In genomic region chr1:2204384-2205190, GRCh38 we compare ENCODE assay signal across 9 cellular contexts. TPM values are rescaled to one million over a fixed set of nuclear protein-coding genes. Genes with fewer than 3 reads are reported as not detected.
DNase-seq lines count a peak whose midpoint lies in the region; ATAC-seq, FAIRE-seq and TF ChIP-seq lines count a peak whose summit lies in the region.
"Had no signal": no experiment of that assay in that cellular context is flagged by ENCODE, and none has a peak within 500 bp of the region (broad histone marks: within the 10 kb centered on the region; RNA-seq: fewer than 3 reads in every experiment).

No MANE protein-coding gene starts in this region.

- ATAC-seq in GM18498 (IDR thresholded peaks at IDR 0.05; ENCODE audit: unreplicated experiment) (peak; percentile 31), K562 (peak; percentile 67), HG02870 (IDR thresholded peaks at IDR 0.05; ENCODE audit: unreplicated experiment) (no peak)

- peak overlapping the region; percentile 88 for H3K4me2 ChIP-seq in K562 (ENCODE audit: insufficient read depth, low read length)

- CTCF ChIA-PET in K562 (lab: Yijun Ruan, JAX; ENCODE audit: low intra/inter-chr PET ratio): no interaction called here
- CTCF ChIA-PET in HEK293T (lab: Yijun Ruan, JAX): interaction anchor here (1.3 to 1.8 kb wide), 2 partner anchors 10 to 177 kb away, joined by 4 to 7 read pairs; partner anchors contain the start of gene FAAP20

- no peaks in the 10 kb centered on the region for H4K20me1 ChIP-seq in K562 (replicated peaks; ENCODE audit: control insufficient read depth, insufficient read depth, low read length)

- in situ Hi-C loops in K562 (cut with MboI): no loop called here

- peaks cover 34 to 80% of the 10 kb centered on the region in 2 experiments for H3K4me1 ChIP-seq in K562 (replicated peaks in 1 of 2; ENCODE audit: control insufficient read depth in 2 of 2, insufficient read depth in 2 of 2, low read length in 2 of 2)
- peaks cover 2% of the 10 kb centered on the region for H3K4me1 ChIP-seq in iPS-15b (ENCODE audit: control insufficient read depth, insufficient read depth, low read length)
- peaks cover 0 to 68% (median 56%) of the 10 kb centered on the region in 4 donors for H3K4me1 ChIP-seq in sigmoid colon

- peak overlapping the region; percentile 62 to 91 for H3K9ac ChIP-seq in K562 (ENCODE audit: insufficient read depth in 1 of 2, low read depth in 2 of 2, low read length in 2 of 2)
- H3K9ac ChIP-seq in iPS-15b (ENCODE audit: low read depth, low read length): peak overlapping the region; percentile 47

- H3K4me3 ChIP-seq in K562 (peak overlapping the region; percentile 45), iPS-15b (ENCODE audit: low read depth, low read length) (peak overlapping the region; percentile 75), sigmoid colon (peak overlapping the region; percentile 36 to 62 (median 52))

- TF ChIP-seq POLR2A in K562 (conservative IDR thresholded peaks at IDR 0.05): peak; percentile 67
- peak; percentile 31 to 34 for TF ChIP-seq POLR2A in sigmoid colon (IDR thresholded peaks at IDR 0.05)

- H3K36me3 ChIP-seq in K562 (ENCODE audit: control insufficient read depth, insufficient read depth, low read length) (no peaks in the 10 kb centered on the region), iPS-15b (ENCODE audit: control insufficient read depth, insufficient read depth, low read length) (no peaks in the 10 kb centered on the region), sigmoid colon (no peaks in the 10 kb centered on the region)

- H3K9me1 ChIP-seq in K562 (ENCODE audit: control insufficient read depth, insufficient read depth, low read length): no peaks in the 10 kb centered on the region

- DNase-seq in NCI-H526 treated with DMSO at 0.1 percent for 48 hours (lab: John Stamatoyannopoulos, UW): peak; percentile 20
- DNase-seq in K562 (ENCODE audit: extremely low read depth in 1 of 4, low spot score in 3 of 4): peak; percentile 88 to 100 (median 99)
- DNase-seq in sigmoid colon: peak; percentile 94
- DNase-seq in HEK293T (ENCODE audit: extremely low spot score): no peak

- no peaks in the 10 kb centered on the region for H3K9me3 ChIP-seq in K562 (replicated peaks; ENCODE audit: control insufficient read depth, insufficient read depth, low read depth, low read length)
- H3K9me3 ChIP-seq in iPS-15b (ENCODE audit: control insufficient read depth, insufficient read depth, low read length): no peaks in the 10 kb centered on the region
- no peaks in the 10 kb centered on the region for H3K9me3 ChIP-seq in sigmoid colon

- H3K27me3 ChIP-seq in K562 (ENCODE audit: control insufficient read depth in 2 of 2, insufficient read depth in 2 of 2, low read length in 2 of 2) (no peaks in the 10 kb centered on the region), iPS-15b (ENCODE audit: control insufficient read depth, insufficient read depth, low read length) (no peaks in the 10 kb centered on the region), sigmoid colon (no peaks in the 10 kb centered on the region)

- peaks cover 15% of the 10 kb centered on the region; the same call in 2 of the 3 replicates for H3K79me2 ChIP-seq in K562 (ENCODE audit: control insufficient read depth, insufficient read depth, low read length)

- POLR2A ChIA-PET in K562 (lab: Yijun Ruan, JAX): interaction anchor here (0.7 to 1.4 kb wide), 6 partner anchors 10 to 114 kb away, joined by 3 to 6 read pairs (median 3); partner anchors contain the start of gene FAAP20
- POLR2A ChIA-PET in HEK293T (lab: Yijun Ruan, JAX): interaction anchor here (0.7 to 1.7 kb wide), 4 partner anchors 8 to 175 kb away, joined by 3 to 6 read pairs (median 4); no protein-coding TSS in a partner anchor

- peak overlapping the region; percentile 34 for H3K27ac ChIP-seq in C4-2B
- peak overlapping the region; percentile 75 for H3K27ac ChIP-seq in K562 (ENCODE audit: extremely low read depth, low read depth, low read length)
- H3K27ac ChIP-seq in sigmoid colon: peak overlapping the region; percentile 86 to 93 (median 89)

- FAIRE-seq in K562 (lab: Jason Lieb, UNC): no peak
- FAIRE-seq: TTC549 had no signal

- 13% methylated on average over 21 of the region's 61 CpGs for WGBS in K562 (ENCODE audit: insufficient coverage, low coverage, missing lambda C conversion rate)
- WGBS in sigmoid colon, 2 donors: 4% methylated on average over 54 to 56 of the region's 61 CpGs

- no TSS peak for BruUV-seq in K562 (replicated peaks; lab: Mats Ljungman, UMichigan)

- TF ChIP-seq RAD21 in K562 (CRISPR knock-in tag; conservative IDR thresholded peaks at IDR 0.05 in 1 of 2, IDR thresholded peaks at IDR 0.05 in 1 of 2): no peak

- intact Hi-C loops in K562 (cut with micrococcal nuclease) (loop anchor here (2.0 kb wide), 1 partner anchor 22 kb away; no protein-coding TSS in a partner anchor), sigmoid colon (cut with DNase I) (loop anchor here (2.0 to 5.0 kb wide), 2 partner anchors 110 to 323 kb away; partner anchors contain the start of gene PANK4)

- H2AFZ ChIP-seq in K562 (ENCODE audit: low read depth, low read length): peak overlapping the region; percentile 78

- TF ChIP-seq CTCF in C4-2B (conservative IDR thresholded peaks at IDR 0.05) (no peak), K562 (IDR thresholded peaks at IDR 0.05 in 2 of 3, conservative IDR thresholded peaks at IDR 0.05 in 1 of 3; ENCODE audit: insufficient read depth in 2 of 3, low read depth in 1 of 3, low read length in 3 of 3) (no peak), sigmoid colon (IDR thresholded peaks at IDR 0.05) (no peak)

- TF ChIP-seq EP300 in K562 (IDR thresholded peaks at IDR 0.05; ENCODE audit: low read length) (no peak), sigmoid colon (IDR thresholded peaks at IDR 0.05) (no peak)

TF ChIP-seq in K562, 482 proteins besides CTCF, POLR2A, EP300 and RAD21 (continues in another document):
- TF ChIP-seq NFIC (IDR thresholded peaks at IDR 0.05): no peak
- no peak for TF ChIP-seq HMG20B (CRISPR knock-in tag; IDR thresholded peaks at IDR 0.05)
- TF ChIP-seq EGR1 (conservative IDR thresholded peaks at IDR 0.05): 0 out of 2 replicates have a peak, but pooled peaks have one; percentile 4
- TF ChIP-seq SMARCE1 (IDR thresholded peaks at IDR 0.05): 0 out of 2 replicates have a peak, but pooled peaks have one; percentile 26
- 0 out of 2 replicates have a peak, but pooled peaks have one; percentile 28 for TF ChIP-seq DPF2 (IDR thresholded peaks at IDR 0.05)
- no peak for TF ChIP-seq KDM1A (IDR thresholded peaks at IDR 0.05)
- 0 out of 2 replicates have a peak, but pooled peaks have one; percentile 27 for TF ChIP-seq MTA3 (IDR thresholded peaks at IDR 0.05; ENCODE audit: borderline replicate concordance)

TF ChIP-seq in HEK293T, 16 proteins besides CTCF, POLR2A, EP300 and RAD21 (continues in another document):
- no peak for TF ChIP-seq ZNF384 (IDR thresholded peaks at IDR 0.05)
- TF ChIP-seq CTBP1 (IDR thresholded peaks at IDR 0.05; ENCODE audit: borderline replicate concordance): no peak
- no peak for TF ChIP-seq FOXM1 (IDR thresholded peaks at IDR 0.05; ENCODE audit: borderline replicate concordance)
- TF ChIP-seq ELF4 (IDR thresholded peaks at IDR 0.05): no peak
- TF ChIP-seq HDGF (IDR thresholded peaks at IDR 0.05; ENCODE audit: borderline replicate concordance): no peak
- TF ChIP-seq L3MBTL2 (conservative IDR thresholded peaks at IDR 0.05): no peak
- TF ChIP-seq FOXA1 (IDR thresholded peaks at IDR 0.05): no peak
- TF ChIP-seq SP1 (IDR thresholded peaks at IDR 0.05): no peak
- TF ChIP-seq ARNT (IDR thresholded peaks at IDR 0.05): no peak
- no peak for TF ChIP-seq TARDBP (IDR thresholded peaks at IDR 0.05)

RNA-seq across cellular contexts. Expression of gene FAAP20, which starts 10.0 kb away (rescaled TPM):
- 32.5 and 87.9 TPM in 2 replicates for total RNA-seq in K562 (2011; cell fraction: chromatin; rRNA removed; ENCODE audit: low replicate concordance)
- total RNA-seq in K562 (2011; cell fraction: nucleolus; rRNA removed): 57.6 and 57.7 TPM in 2 replicates
- total RNA-seq in K562 (2011; cell fraction: nucleoplasm; rRNA removed): 37.4 and 38.2 TPM in 2 replicates
- total RNA-seq in K562 (2014; rRNA removed) (74.4 and 79.5 TPM in 2 replicates), K562 (2014; rRNA removed; fragmentation: Illumina TruSeq; extraction: Trizol) (4.5 and 5.2 TPM in 2 replicates), K562 (2015; rRNA removed; fragmentation: Illumina TruSeq; extraction: Trizol) (13.7 and 15.9 TPM in 2 replicates), K562 (2021) (142 TPM in 2 replicates), sigmoid colon (10 to 100 TPM; 33.8 to 49.5 (median 39.6) TPM)
- polyA plus RNA-seq in K562 (2011; rRNA removed) (9.9 and 13.5 TPM in 2 replicates), K562 (2014; fragmentation: Illumina TruSeq; extraction: Trizol) (8.4 and 22.6 TPM in 2 replicates), K562 (2014; fragmentation: Nextera tagmentation; extraction: Ambion mirVana) (1 to 10 TPM in 1 of 2 experiments, under 1 TPM in 1; 0.58 to 1.0 TPM), K562 (2014; rRNA removed) (143 and 153 TPM in 2 replicates), sigmoid colon (10 to 100 TPM; 28.4 to 58.0 (median 56.5) TPM)
- polyA plus RNA-seq in K562 (2011; cell fraction: cytosol; rRNA removed): 19.5 and 92.5 TPM in 2 replicates
- polyA plus RNA-seq in K562 (2011; cell fraction: nucleus; rRNA removed): 23.2 and 44.5 TPM in 2 replicates
- 74.5 and 114 TPM in 2 replicates for polyA plus RNA-seq in K562 (2012)
- polyA minus RNA-seq in K562 (2011; rRNA and poly(A)+ RNA removed): 3.3 and 3.9 TPM in 2 replicates
- 16.1 and 25.8 TPM in 2 replicates for polyA minus RNA-seq in K562 (2011; cell fraction: cytosol; rRNA and poly(A)+ RNA removed)
- polyA minus RNA-seq in K562 (2011; cell fraction: nucleus; rRNA and poly(A)+ RNA removed): 10.0 and 14.0 TPM in 2 replicates

RNA-seq across cellular contexts. Expression of gene SKI, which starts 23.5 kb away (rescaled TPM):
- 25.0 and 40.0 TPM in 2 replicates for total RNA-seq in K562 (2011; cell fraction: chromatin; rRNA removed; ENCODE audit: low replicate concordance)
- total RNA-seq in K562 (2011; cell fraction: nucleolus; rRNA removed): 28.2 and 34.2 TPM in 2 replicates
- 21.0 and 24.4 TPM in 2 replicates for total RNA-seq in K562 (2011; cell fraction: nucleoplasm; rRNA removed)
- 10.8 and 16.6 TPM in 2 replicates for total RNA-seq in K562 (2014; rRNA removed)
- 2.8 and 3.2 TPM in 2 replicates for total RNA-seq in K562 (2014; rRNA removed; fragmentation: Illumina TruSeq; extraction: Trizol)
- 4.6 and 5.6 TPM in 2 replicates for total RNA-seq in K562 (2015; rRNA removed; fragmentation: Illumina TruSeq; extraction: Trizol)
- total RNA-seq in K562 (2021): 55.4 and 60.5 TPM in 2 replicates
- 3.1 and 4.6 TPM in 2 replicates for polyA plus RNA-seq in K562 (2011; rRNA removed)
- polyA plus RNA-seq in K562 (2011; cell fraction: cytosol; rRNA removed): 3.6 and 6.1 TPM in 2 replicates
- 8.6 and 16.4 TPM in 2 replicates for polyA plus RNA-seq in K562 (2011; cell fraction: nucleus; rRNA removed)
- 13.2 and 13.6 TPM in 2 replicates for polyA plus RNA-seq in K562 (2012)
- polyA plus RNA-seq in K562 (2014; fragmentation: Illumina TruSeq; extraction: Trizol): 15.8 and 21.4 TPM in 2 replicates
- polyA plus RNA-seq in K562 (2014; fragmentation: Nextera tagmentation; extraction: Ambion mirVana): under 1 TPM; 0.10 to 0.39 TPM
- polyA plus RNA-seq in K562 (2014; rRNA removed): 16.4 and 17.0 TPM in 2 replicates
- 2.7 and 4.6 TPM in 2 replicates for polyA minus RNA-seq in K562 (2011; rRNA and poly(A)+ RNA removed)
- 20.6 and 21.9 TPM in 2 replicates for polyA minus RNA-seq in K562 (2011; cell fraction: cytosol; rRNA and poly(A)+ RNA removed)
- 8.6 and 10.9 TPM in 2 replicates for polyA minus RNA-seq in K562 (2011; cell fraction: nucleus; rRNA and poly(A)+ RNA removed)
- total RNA-seq in sigmoid colon: 10 to 100 TPM; 18.9 to 50.4 (median 26.9) TPM
- 10 to 100 TPM in 1 of 3 donors, 1 to 10 TPM in 2; 5.8 to 20.0 (median 6.6) TPM for polyA plus RNA-seq in sigmoid colon

Comparison
In these comparisons a context has a peak if more than half of its experiments do, and no peak if none do; other contexts are left out.
1. H3K27ac ChIP-seq: peak in every context shown above with its lines; median percentile 89 in sigmoid colon; 75 in K562; 34 in C4-2B.